Comparison of ENCODE assay signal across 19 cellular contexts in the genomic region with DNA sequence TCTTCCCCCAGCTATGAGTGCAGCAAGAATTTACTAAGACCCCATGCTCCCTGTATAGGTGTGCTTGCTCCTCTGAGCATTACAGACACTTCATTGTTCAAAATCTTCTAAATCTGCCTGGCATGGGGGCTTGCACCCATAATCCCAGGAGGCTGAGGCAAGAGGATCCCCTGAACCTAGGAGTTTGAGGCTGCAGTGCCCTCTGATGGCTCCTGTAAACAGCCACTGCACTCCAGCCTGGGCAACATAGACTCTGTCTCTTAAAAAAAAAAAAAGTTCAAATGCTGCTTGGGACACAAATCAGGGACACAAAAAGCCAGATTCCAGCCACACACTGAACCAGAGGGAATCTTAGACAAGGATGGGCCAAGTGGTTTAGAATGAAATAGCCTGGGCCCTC. TPM values are rescaled to one million over a fixed set of nuclear protein-coding genes. Genes with fewer than 3 reads are reported as not detected.
DNase-seq lines count a peak whose midpoint lies in the region; ATAC-seq and TF ChIP-seq lines count a peak whose summit lies in the region.
"Had no signal": no experiment of that assay in that cellular context is flagged by ENCODE, and none has a peak within 500 bp of the region (broad histone marks: within the 10 kb centered on the region; RNA-seq: fewer than 3 reads in every experiment).

No MANE protein-coding gene starts in this region.

- H3K36me3 Mint-ChIP-seq in H9 (ENCODE audit: insufficient read depth in 1 of 3, low read depth in 3 of 3), result peaks cover 0 to 4% (median 2%) of the 10 kb centered on the region in 3 experiments; a peak in 3 of 7 replicates
- peaks cover 0 to 4% of the 10 kb centered on the region in 2 donors for H3K36me3 Mint-ChIP-seq in activated naive CD4-positive, alpha-beta T cell treated with anti-CD3 and anti-CD28 coated beads, Interleukin-2, amount 50 U/mL, for 72 hours
- no peaks in the 10 kb centered on the region for H3K36me3 Mint-ChIP-seq in natural killer cell treated with Interleukin-12 subunit alpha and Interleukin-12 subunit beta and Interleukin-15 and Interleukin-18, amount 100 ng/mL, for 72 hours

- no peak overlapping the region for H3T11ph ChIP-seq in H9 (ENCODE audit: low read length)

- no peak overlapping the region for H3K27ac ChIP-seq in H9 (ENCODE audit: insufficient read length, low read depth, low read length)
- H3K27ac ChIP-seq: heart left ventricle, left lung, skin epidermis, testis had no signal

- no peaks in the 10 kb centered on the region for H3K27me3 ChIP-seq in H9 (ENCODE audit: insufficient read depth, low read length)
- H3K27me3 ChIP-seq: testis had no signal

- H4K5ac ChIP-seq in H9 (ENCODE audit: insufficient read length, low read depth, low read length), result no peak overlapping the region

- H4K20me1 ChIP-seq in H9 (ENCODE audit: control insufficient read depth, insufficient read depth, insufficient read length), result no peaks in the 10 kb centered on the region

- DNase-seq in DMS53 (lab: John Stamatoyannopoulos, UW) (peak; percentile 21), DMS53 treated with DMSO at 0.1 percent for 48 hours (lab: John Stamatoyannopoulos, UW; ENCODE audit: unreplicated experiment) (no peak), H9 (no peak), A172 (ENCODE audit: low spot score) (no peak)
- DNase-seq in activated naive CD4-positive, alpha-beta T cell treated with anti-CD3 and anti-CD28 coated beads, Interleukin-2, amount 50 U/mL, for 72 hours (ENCODE audit: low spot score in 2 of 2), result no peak
- DNase-seq in natural killer cell treated with Interleukin-12 subunit alpha and Interleukin-12 subunit beta and Interleukin-15 and Interleukin-18, amount 100 ng/mL, for 72 hours (ENCODE audit: low spot score), result no peak
- DNase-seq: activated T-cell treated with anti-CD3 and anti-CD28 coated beads, Interleukin-2, amount 50 U/mL, for 4 hours; effector memory CD4-positive, alpha-beta T cell; GOT3; left lung; NCI-H1092; NCI-H524; nephron progenitor cell; SHP77 treated with DMSO at 0.1 percent for 48 hours; testis had no signal

- no peak overlapping the region for H2BK12ac ChIP-seq in H9 (ENCODE audit: insufficient read length, low read depth, low read length)

- no peak overlapping the region for H2BK5ac ChIP-seq in H9 (ENCODE audit: insufficient read length, low read length)

- H3K27me3 Mint-ChIP-seq in H9 (ENCODE audit: low read depth), result peaks cover 40% of the 10 kb centered on the region
- peaks cover 0 to 2% of the 10 kb centered on the region in 2 donors for H3K27me3 Mint-ChIP-seq in natural killer cell treated with Interleukin-12 subunit alpha and Interleukin-12 subunit beta and Interleukin-15 and Interleukin-18, amount 100 ng/mL, for 72 hours

- ATAC-seq in activated naive CD4-positive, alpha-beta T cell treated with anti-CD3 and anti-CD28 coated beads, Interleukin-2, amount 50 U/mL, for 72 hours, result no peak
- no peak for ATAC-seq in natural killer cell treated with Interleukin-12 subunit alpha and Interleukin-12 subunit beta and Interleukin-15 and Interleukin-18, amount 100 ng/mL, for 72 hours
- no peak for ATAC-seq in HG03460 (IDR thresholded peaks at IDR 0.05; ENCODE audit: unreplicated experiment)
- no peak for ATAC-seq in GM19463 (IDR thresholded peaks at IDR 0.05; ENCODE audit: unreplicated experiment)
- ATAC-seq: activated T-cell treated with anti-CD3 and anti-CD28 coated beads, Interleukin-2, amount 50 U/mL, for 4 hours; heart left ventricle; left lung had no signal

- no peak overlapping the region for H2AFZ ChIP-seq in H9 (ENCODE audit: low read length)

- H3K4ac ChIP-seq in H9 (ENCODE audit: low read depth, low read length), result no peak overlapping the region

- no peak overlapping the region for H4K91ac ChIP-seq in H9 (ENCODE audit: insufficient read length, low read depth, low read length)

- H3K14ac ChIP-seq in H9 (ENCODE audit: insufficient read depth, low read length), result no peak overlapping the region

- H3K56ac ChIP-seq in H9 (ENCODE audit: insufficient read length, low read depth, low read length), result no peak overlapping the region

- no peak overlapping the region for H2BK120ac ChIP-seq in H9 (ENCODE audit: low read depth, low read length, poor library complexity, severe bottlenecking)

- no peak overlapping the region for H3K4me3 Mint-ChIP-seq in H9
- peak overlapping the region; percentile 1 for H3K4me3 Mint-ChIP-seq in natural killer cell treated with Interleukin-12 subunit alpha and Interleukin-12 subunit beta and Interleukin-15 and Interleukin-18, amount 100 ng/mL, for 72 hours
- H3K4me3 Mint-ChIP-seq: activated T-cell treated with anti-CD3 and anti-CD28 coated beads, Interleukin-2, amount 50 U/mL, for 4 hours; nephron progenitor cell had no signal

- H2BK20ac ChIP-seq in H9 (ENCODE audit: low read depth, low read length, poor library complexity, severe bottlenecking), result no peak overlapping the region

- peaks cover 11% of the 10 kb centered on the region for H3K23me2 ChIP-seq in H9 (ENCODE audit: insufficient read length, low read depth, low read length, poor library complexity, severe bottlenecking)

- H3K9ac ChIP-seq in H9 (ENCODE audit: extremely low read depth, insufficient read length, low read length), result no peak overlapping the region

- H2AK5ac ChIP-seq in H9 (ENCODE audit: insufficient read length, low read length), result no peak overlapping the region

- H4K8ac ChIP-seq in H9 (replicated peaks; ENCODE audit: insufficient read length, low read depth, low read length), result no peak overlapping the region

- no peaks in the 10 kb centered on the region for H3K9me3 ChIP-seq in H9 (ENCODE audit: control insufficient read depth, low read depth, low read length)
- H3K9me3 ChIP-seq: heart left ventricle, left lung, testis had no signal

- H3K23ac ChIP-seq in H9 (ENCODE audit: insufficient read length, low read depth, low read length), result no peak overlapping the region

- no peak overlapping the region for H2BK15ac ChIP-seq in H9 (ENCODE audit: low read depth, low read length)

- H3K79me2 ChIP-seq in H9 (ENCODE audit: insufficient read depth, low read length), result peaks cover 3% of the 10 kb centered on the region

- H3K9me3 Mint-ChIP-seq in H9, result no peaks in the 10 kb centered on the region
- no peaks in the 10 kb centered on the region for H3K9me3 Mint-ChIP-seq in activated naive CD4-positive, alpha-beta T cell treated with anti-CD3 and anti-CD28 coated beads, Interleukin-2, amount 50 U/mL, for 72 hours
- H3K9me3 Mint-ChIP-seq in natural killer cell treated with Interleukin-12 subunit alpha and Interleukin-12 subunit beta and Interleukin-15 and Interleukin-18, amount 100 ng/mL, for 72 hours, result no peaks in the 10 kb centered on the region
- H3K9me3 Mint-ChIP-seq: activated T-cell treated with anti-CD3 and anti-CD28 coated beads, Interleukin-2, amount 50 U/mL, for 4 hours had no signal

- peaks cover 11 to 12% of the 10 kb centered on the region in 2 experiments for H3K4me1 Mint-ChIP-seq in H9
- peaks cover 15 to 19% of the 10 kb centered on the region in 2 donors for H3K4me1 Mint-ChIP-seq in natural killer cell treated with Interleukin-12 subunit alpha and Interleukin-12 subunit beta and Interleukin-15 and Interleukin-18, amount 100 ng/mL, for 72 hours (ENCODE audit: low read depth in 2 of 2)

- H3K4me2 ChIP-seq in H9 (ENCODE audit: insufficient read depth, insufficient read length, low read length), result no peak overlapping the region

- no peaks in the 10 kb centered on the region for H3K79me1 ChIP-seq in H9 (ENCODE audit: insufficient read depth, low read depth, low read length, poor library complexity, severe bottlenecking)

- H3K18ac ChIP-seq in H9 (ENCODE audit: insufficient read length, low read depth, low read length), result no peak overlapping the region

- no peak overlapping the region for H3K27ac Mint-ChIP-seq in H9
- H3K27ac Mint-ChIP-seq in activated naive CD4-positive, alpha-beta T cell treated with anti-CD3 and anti-CD28 coated beads, Interleukin-2, amount 50 U/mL, for 72 hours, result peak overlapping the region; percentile 5 to 11
- H3K27ac Mint-ChIP-seq in natural killer cell treated with Interleukin-12 subunit alpha and Interleukin-12 subunit beta and Interleukin-15 and Interleukin-18, amount 100 ng/mL, for 72 hours, result no peak overlapping the region
- H3K27ac Mint-ChIP-seq: nephron progenitor cell had no signal

- TF ChIP-seq CTCF in H9 (conservative IDR thresholded peaks at IDR 0.05), result 0 out of 3 replicates have a peak, but pooled peaks have one; percentile 12

- H3K4me1 ChIP-seq in H9 (ENCODE audit: insufficient read depth, low read length), result no peaks in the 10 kb centered on the region; the same call in 1 of the 2 replicates

RNA-seq across cellular contexts. Expression of gene ACOT7, which starts 3.4 kb away (rescaled TPM):
- total RNA-seq in H9 (2021), result 85.2 and 87.4 TPM in 2 replicates
- 10 to 100 TPM; 46.0 to 75.8 TPM for total RNA-seq in activated naive CD4-positive, alpha-beta T cell treated with anti-CD3 and anti-CD28 coated beads, Interleukin-2, amount 50 U/mL, for 72 hours
- total RNA-seq in natural killer cell treated with Interleukin-12 subunit alpha and Interleukin-12 subunit beta and Interleukin-15 and Interleukin-18, amount 100 ng/mL, for 72 hours, result 10 to 100 TPM; 49.5 to 87.5 TPM
- total RNA-seq in A172 (2014; rRNA removed; shearing (Covaris generic)), result 44.2 and 55.3 TPM in 2 replicates

RNA-seq across cellular contexts. Expression of gene HES2, which starts 22.7 kb away (rescaled TPM):
- total RNA-seq in H9 (2021), result 0.81 and 1.2 TPM in 2 replicates
- total RNA-seq in activated naive CD4-positive, alpha-beta T cell treated with anti-CD3 and anti-CD28 coated beads, Interleukin-2, amount 50 U/mL, for 72 hours, result 1 to 10 TPM in 1 of 2 donors, under 1 TPM in 1; 0.35 to 1.1 TPM
- total RNA-seq in natural killer cell treated with Interleukin-12 subunit alpha and Interleukin-12 subunit beta and Interleukin-15 and Interleukin-18, amount 100 ng/mL, for 72 hours, result not detected
- total RNA-seq in A172 (2014; rRNA removed; shearing (Covaris generic)), result 2.0 and 3.9 TPM in 2 replicates
- total RNA-seq: activated T-cell treated with anti-CD3 and anti-CD28 coated beads, Interleukin-2, amount 50 U/mL, for 4 hours had no signal

RNA-seq across cellular contexts. Expression of gene ESPN, which starts 27.6 kb away (rescaled TPM):
- total RNA-seq in H9 (2021), result 53.1 and 59.3 TPM in 2 replicates
- total RNA-seq in activated naive CD4-positive, alpha-beta T cell treated with anti-CD3 and anti-CD28 coated beads, Interleukin-2, amount 50 U/mL, for 72 hours, result 1 to 10 TPM in 1 of 2 donors, under 1 TPM in 1; 0.89 to 1.9 TPM
- under 1 TPM; 0.14 to 0.84 TPM for total RNA-seq in natural killer cell treated with Interleukin-12 subunit alpha and Interleukin-12 subunit beta and Interleukin-15 and Interleukin-18, amount 100 ng/mL, for 72 hours
- total RNA-seq in A172 (2014; rRNA removed; shearing (Covaris generic)), result 4.0 TPM in 1 of 2 replicates, not detected in the other

Comparison
In these comparisons a context has a peak if more than half of its experiments do, and no peak if none do; other contexts are left out.
1. H3K27ac Mint-ChIP-seq: peak in activated naive CD4-positive, alpha-beta T cell treated with anti-CD3 and anti-CD28 coated beads, Interleukin-2, amount 50 U/mL, for 72 hours (2 of 2); none in H9 (0 of 3) and natural killer cell treated with Interleukin-12 subunit alpha and Interleukin-12 subunit beta and Interleukin-15 and Interleukin-18, amount 100 ng/mL, for 72 hours (0 of 2).
2. RNA of gene ESPN, which starts 27.6 kb away (total RNA-seq): 53.1 to 59.3 TPM in H9; 0.89 to 1.9 TPM in activated naive CD4-positive, alpha-beta T cell treated with anti-CD3 and anti-CD28 coated beads, Interleukin-2, amount 50 U/mL, for 72 hours, 0.14 to 0.84 TPM in natural killer cell treated with Interleukin-12 subunit alpha and Interleukin-12 subunit beta and Interleukin-15 and Interleukin-18, amount 100 ng/mL, for 72 hours and 4.0 TPM in A172; every median in the first group is over 10 times any median in the second.